Comparison of ENCODE assay signal across 17 cellular contexts in genomic region chr16:58346831-58347371, GRCh38. TPM values are rescaled to one million over a fixed set of nuclear protein-coding genes. Genes with fewer than 3 reads are reported as not detected.
DNase-seq lines count a peak whose midpoint lies in the region; ATAC-seq and TF ChIP-seq lines count a peak whose summit lies in the region.
"Had no signal": no experiment of that assay in that cellular context is flagged by ENCODE, and none has a peak within 500 bp of the region (broad histone marks: within the 10 kb centered on the region; RNA-seq: fewer than 3 reads in every experiment).

No MANE protein-coding gene starts in this region.

- H3K4me1 ChIP-seq in adrenal gland (replicated peaks in 1 of 2) (peaks cover 6 to 11% of the 10 kb centered on the region in 2 donors), heart right ventricle (peaks cover 5 to 44% (median 16%) of the 10 kb centered on the region in 9 donors), upper lobe of left lung (no peaks in the 10 kb centered on the region)

- 29 to 37% (median 36%) methylated on average over 5 of the region's 5 CpGs for WGBS in adrenal gland, 4 donors
- 23 to 32% methylated on average over 5 of the region's 5 CpGs for WGBS in heart right ventricle, 2 donors
- WGBS in upper lobe of left lung, 2 donors = 51 to 68% methylated on average over 5 of the region's 5 CpGs

- TF ChIP-seq EP300 in upper lobe of left lung (IDR thresholded peaks at IDR 0.05) = no peak

- peak overlapping the region in 3 of 5 donors; percentile 9 to 54 (median 36) for H3K27ac ChIP-seq in adrenal gland
- peak overlapping the region in 8 of 10 donors; percentile 35 to 75 (median 67) for H3K27ac ChIP-seq in heart right ventricle
- no peak overlapping the region for H3K27ac ChIP-seq in upper lobe of left lung
- H3K27ac ChIP-seq: 22Rv1, BLaER1 had no signal

- H3K27ac Mint-ChIP-seq in activated naive CD4-positive, alpha-beta T cell treated with anti-CD3 and anti-CD28 coated beads, Interleukin-2, amount 50 U/mL, for 72 hours = no peak overlapping the region
- H3K27ac Mint-ChIP-seq: CD8-positive, alpha-beta memory T cell had no signal

- H3K36me3 ChIP-seq in adrenal gland (replicated peaks in 1 of 2) (no peaks in the 10 kb centered on the region), heart right ventricle (no peaks in the 10 kb centered on the region), upper lobe of left lung (no peaks in the 10 kb centered on the region)
- H3K36me3 ChIP-seq: BLaER1 had no signal

- ATAC-seq in heart right ventricle = peak in 6 of 8 donors; percentile 32 to 64 (median 42)
- ATAC-seq in upper lobe of left lung (ENCODE audit: low FRiP score in 2 of 2) = no peak
- no peak for ATAC-seq in left lobe of liver
- ATAC-seq in activated naive CD4-positive, alpha-beta T cell treated with anti-CD3 and anti-CD28 coated beads, Interleukin-2, amount 50 U/mL, for 72 hours = no peak
- ATAC-seq: HCT116 had no signal

- H3K9me3 Mint-ChIP-seq in activated naive CD4-positive, alpha-beta T cell treated with anti-CD3 and anti-CD28 coated beads, Interleukin-2, amount 50 U/mL, for 72 hours = no peaks in the 10 kb centered on the region
- H3K9me3 Mint-ChIP-seq: CD8-positive, alpha-beta memory T cell had no signal

- TF ChIP-seq CTCF in adrenal gland (IDR thresholded peaks at IDR 0.05) (no peak), heart right ventricle (IDR thresholded peaks at IDR 0.05) (no peak), upper lobe of left lung (IDR thresholded peaks at IDR 0.05) (no peak)

- H3K27me3 ChIP-seq in adrenal gland (no peaks in the 10 kb centered on the region), heart right ventricle (no peaks in the 10 kb centered on the region), upper lobe of left lung (no peaks in the 10 kb centered on the region)
- H3K27me3 ChIP-seq: BLaER1 had no signal

- H3K9me3 ChIP-seq in adrenal gland (replicated peaks in 1 of 3) = no peaks in the 10 kb centered on the region
- no peaks in the 10 kb centered on the region for H3K9me3 ChIP-seq in heart right ventricle
- H3K9me3 ChIP-seq in upper lobe of left lung = no peaks in the 10 kb centered on the region

- DNase-seq in DMS 273 (lab: John Stamatoyannopoulos, UW; ENCODE audit: unreplicated experiment) (peak; percentile 13), DMS 273 treated with DMSO at 0.1 percent for 48 hours (lab: John Stamatoyannopoulos, UW) (no peak), adrenal gland (no peak), heart right ventricle (no peak), putamen (ENCODE audit: low spot score) (peak; percentile 55), upper lobe of left lung (no peak), left lobe of liver (ENCODE audit: low spot score) (no peak)
- DNase-seq in activated naive CD4-positive, alpha-beta T cell treated with anti-CD3 and anti-CD28 coated beads, Interleukin-2, amount 50 U/mL, for 72 hours (ENCODE audit: low spot score in 2 of 2) = no peak
- DNase-seq: CD8-positive, alpha-beta memory T cell; EL; Karpas-422; NCI-H2029; NCI-H510A treated with DMSO at 0.1 percent for 48 hours had no signal

- TF ChIP-seq POLR2A in adrenal gland (IDR thresholded peaks at IDR 0.05) (no peak), upper lobe of left lung (IDR thresholded peaks at IDR 0.05) (no peak)

- no peak overlapping the region for H3K4me3 ChIP-seq in adrenal gland
- H3K4me3 ChIP-seq in heart right ventricle = no peak overlapping the region
- H3K4me3 ChIP-seq in upper lobe of left lung = no peak overlapping the region
- H3K4me3 ChIP-seq: BLaER1 had no signal

- no peaks in the 10 kb centered on the region for H3K36me3 Mint-ChIP-seq in activated naive CD4-positive, alpha-beta T cell treated with anti-CD3 and anti-CD28 coated beads, Interleukin-2, amount 50 U/mL, for 72 hours
- H3K36me3 Mint-ChIP-seq: CD8-positive, alpha-beta memory T cell had no signal

- intact Hi-C loops in adrenal gland (cut with DNase I) (no loop called here), heart right ventricle (cut with DNase I) (loop anchor here in 5 of 10 donors (5.0 to 10.0 kb wide), 4 partner anchors 45 to 68 kb away; partner anchors contain the start of gene GINS3 (in 3 of the 5))

RNA-seq across cellular contexts. Expression of gene GINS3, which starts 45.4 kb away (rescaled TPM):
- total RNA-seq in adrenal gland = 10 to 100 TPM in 6 of 8 donors, 1 to 10 TPM in 2; 7.6 to 20.2 (median 10.5) TPM
- polyA plus RNA-seq in adrenal gland = 10 to 100 TPM in 1 of 3 donors, 1 to 10 TPM in 2; 8.6 to 18.9 (median 9.3) TPM
- total RNA-seq in heart right ventricle = 1 to 10 TPM; 4.0 to 8.8 (median 5.5) TPM
- 10 to 100 TPM in 1 of 2 donors, 1 to 10 TPM in 1; 6.9 to 13.5 TPM for polyA plus RNA-seq in heart right ventricle
- 1 to 10 TPM; 1.0 to 4.0 (median 2.9) TPM for total RNA-seq in upper lobe of left lung
- total RNA-seq in left lobe of liver = 1.9 TPM
- 10 to 100 TPM; 22.2 to 24.4 TPM for total RNA-seq in activated naive CD4-positive, alpha-beta T cell treated with anti-CD3 and anti-CD28 coated beads, Interleukin-2, amount 50 U/mL, for 72 hours

RNA-seq across cellular contexts. Expression of gene PRSS54, which starts 52.1 kb away (rescaled TPM):
- total RNA-seq in adrenal gland = not detected
- polyA plus RNA-seq in adrenal gland = not detected
- not detected for total RNA-seq in heart right ventricle
- not detected for polyA plus RNA-seq in heart right ventricle
- not detected for total RNA-seq in upper lobe of left lung
- not detected for total RNA-seq in left lobe of liver
- not detected for total RNA-seq in activated naive CD4-positive, alpha-beta T cell treated with anti-CD3 and anti-CD28 coated beads, Interleukin-2, amount 50 U/mL, for 72 hours
- total RNA-seq: CD8-positive, alpha-beta memory T cell; RPMI7951 had no signal
- polyA plus RNA-seq: CD8-positive, alpha-beta memory T cell had no signal

Comparison
In these comparisons a context has a peak if more than half of its experiments do, and no peak if none do; other contexts are left out.
1. DNase-seq: peak in DMS 273 (single experiment) and putamen (single experiment); none in DMS 273 treated with DMSO at 0.1 percent for 48 hours (single experiment), adrenal gland (0 of 7), heart right ventricle (0 of 2), upper lobe of left lung (0 of 2), left lobe of liver (single experiment) and activated naive CD4-positive, alpha-beta T cell treated with anti-CD3 and anti-CD28 coated beads, Interleukin-2, amount 50 U/mL, for 72 hours (0 of 2).
2. H3K27ac ChIP-seq: peak in adrenal gland (3 of 5) and heart right ventricle (8 of 10); none in upper lobe of left lung (0 of 4).
3. ATAC-seq: peak in heart right ventricle (6 of 8); none in upper lobe of left lung (0 of 2), left lobe of liver (single experiment) and activated naive CD4-positive, alpha-beta T cell treated with anti-CD3 and anti-CD28 coated beads, Interleukin-2, amount 50 U/mL, for 72 hours (0 of 2).